Comparison of ENCODE assay signal across 8 cellular contexts in genomic region chr17:18857864-18858566, GRCh38. TPM values are rescaled to one million over a fixed set of nuclear protein-coding genes. Genes with fewer than 3 reads are reported as not detected.
A peak's percentile ranks its signal among the peaks of the same experiment; 100 is the strongest.
DNase-seq lines count a peak whose midpoint lies in the region; ATAC-seq, FAIRE-seq and TF ChIP-seq lines count a peak whose summit lies in the region.

TSS of gene PRPSAP2 (plus strand) at chr17:18858131. CDS start at chr17:18865834, 7,703 bp downstream.

- peak; percentile 70 for TF ChIP-seq POLR2A in A549 (IDR thresholded peaks at IDR 0.05; ENCODE audit: low read length)

- H3K4me1 Mint-ChIP-seq in activated B cell treated with CpG ODN at 0.5 μM for 24 hours, result peaks cover 54% of the 10 kb centered on the region

- peak within 1 kb of the TSS; percentile 88 for H3K27ac Mint-ChIP-seq in activated B cell treated with CpG ODN at 0.5 μM for 24 hours

- H3K4me2 ChIP-seq in A549, result peak within 1 kb of the TSS; percentile 80

- WGBS in A549 (ENCODE audit: missing lambda C conversion rate), result 0% methylated on average over 19 of the region's 58 CpGs
- WGBS in small intestine, 3 donors, result 0% methylated on average over 27 to 58 of the region's 58 CpGs

- no peaks in the 10 kb centered on the region for H3K9me3 ChIP-seq in A549
- H3K9me3 ChIP-seq in small intestine (ENCODE audit: control insufficient read depth, low read depth), result no peaks in the 10 kb centered on the region

- H3K4me1 ChIP-seq in A549 (peaks cover 32% of the 10 kb centered on the region), small intestine (ENCODE audit: control insufficient read depth in 2 of 2, insufficient read depth in 1 of 2, low read depth in 1 of 2, low read length in 1 of 2) (peaks cover 0 to 2% of the 10 kb centered on the region in 2 donors)

- POLR2A ChIA-PET in A549 (lab: Yijun Ruan, JAX) (interaction anchor here (0.6 to 1.2 kb wide), 9 partner anchors 8 to 105 kb away, joined by 3 to 6 read pairs (median 4); no protein-coding TSS in a partner anchor), activated B cell treated with CpG ODN at 0.5 μM for 24 hours (lab: Charles Lee) (interaction anchor here (0.5 to 1.7 kb wide), 16 partner anchors 8 to 1187 kb away, joined by 3 to 11 read pairs (median 3); partner anchors contain the start of gene FAM83G)

- H3K27me3 Mint-ChIP-seq in activated B cell treated with CpG ODN at 0.5 μM for 24 hours, result no peaks in the 10 kb centered on the region

- peak; percentile 96 to 97 for DNase-seq in A549 (ENCODE audit: low read depth in 1 of 2, low spot score in 1 of 2)
- DNase-seq in NCI-H345 treated with DMSO at 0.1 percent for 48 hours (lab: John Stamatoyannopoulos, UW; ENCODE audit: unreplicated experiment), result peak; percentile 71
- peak; percentile 89 for DNase-seq in activated B cell treated with CpG ODN at 0.5 μM for 24 hours
- DNase-seq in bronchial epithelial cell (ENCODE audit: low read depth), result peak; percentile 84
- DNase-seq in iPS-NIHi7 (ENCODE audit: extremely low spot score), result peak; percentile 99
- DNase-seq in small intestine, result peak; percentile 97

- TF ChIP-seq EP300 in A549 (IDR thresholded peaks at IDR 0.05), result no peak

- H3K9me3 Mint-ChIP-seq in activated B cell treated with CpG ODN at 0.5 μM for 24 hours, result no peaks in the 10 kb centered on the region

- FAIRE-seq in A549 (lab: Jason Lieb, UNC) (no peak), bronchial epithelial cell (lab: Jason Lieb, UNC) (no peak), small intestine (lab: Jason Lieb, UNC) (no peak)

- no peaks in the 10 kb centered on the region for H3K36me3 ChIP-seq in bronchial epithelial cell (ENCODE audit: control insufficient read depth, insufficient read depth, low read length)
- H3K36me3 ChIP-seq in small intestine (ENCODE audit: control insufficient read depth in 2 of 2, insufficient read depth in 2 of 2, low read length in 2 of 2), result no peaks in the 10 kb centered on the region

- peaks cover 8% of the 10 kb centered on the region for H3K36me3 Mint-ChIP-seq in activated B cell treated with CpG ODN at 0.5 μM for 24 hours (ENCODE audit: low read depth)

- no peak for TF ChIP-seq RAD21 in A549 (conservative IDR thresholded peaks at IDR 0.05 in 1 of 2, IDR thresholded peaks at IDR 0.05 in 1 of 2)

- TF ChIP-seq CTCF in A549 (IDR thresholded peaks at IDR 0.05) (no peak), activated B cell treated with CpG ODN at 0.5 μM for 24 hours (IDR thresholded peaks at IDR 0.05) (no peak), bronchial epithelial cell (IDR thresholded peaks at IDR 0.05; ENCODE audit: insufficient read depth, low read length, severe bottlenecking) (no peak)

- H3K27me3 ChIP-seq in bronchial epithelial cell (ENCODE audit: control insufficient read depth, insufficient read depth, low read length), result no peaks in the 10 kb centered on the region
- no peaks in the 10 kb centered on the region for H3K27me3 ChIP-seq in small intestine (ENCODE audit: control insufficient read depth in 2 of 2, insufficient read depth in 2 of 2, low read length in 2 of 2)

- CTCF ChIA-PET in A549 (lab: Yijun Ruan, JAX), result interaction anchor here (1.1 to 2.0 kb wide), 7 partner anchors 10 to 594 kb away, joined by 3 to 8 read pairs (median 5); no protein-coding TSS in a partner anchor
- CTCF ChIA-PET in activated B cell treated with CpG ODN at 0.5 μM for 24 hours (lab: Charles Lee), result interaction anchor here (0.6 to 1.0 kb wide), 3 partner anchors 36 to 87 kb away, joined by 3 to 4 read pairs (median 3); no protein-coding TSS in a partner anchor

- peak within 1 kb of the TSS; percentile 94 to 98 for H3K27ac ChIP-seq in A549
- peak within 1 kb of the TSS; percentile 79 to 90 for H3K27ac ChIP-seq in small intestine (ENCODE audit: low read depth in 1 of 2, low read length in 1 of 2)

- peak within 1 kb of the TSS; percentile 79 for H3K4me3 ChIP-seq in A549
- peak within 1 kb of the TSS; percentile 72 for H3K4me3 ChIP-seq in bronchial epithelial cell (ENCODE audit: low read depth, low read length)
- peak within 1 kb of the TSS; percentile 94 to 97 for H3K4me3 ChIP-seq in small intestine (ENCODE audit: low read depth in 1 of 2, low read length in 2 of 2)

- intact Hi-C loops in activated B cell treated with CpG ODN at 0.5 μM for 24 hours (cut with micrococcal nuclease), result loop anchor here (1.0 kb wide), 1 partner anchor 77 kb away; the partner anchor contains the start of gene TVP23B

- ATAC-seq in A549 (peak; percentile 87 to 89), GM18909 (IDR thresholded peaks at IDR 0.05; ENCODE audit: poor library complexity, unreplicated experiment) (peak; percentile 66), HG03280 (IDR thresholded peaks at IDR 0.05; ENCODE audit: unreplicated experiment) (peak; percentile 67), activated B cell treated with CpG ODN at 0.5 μM for 24 hours (ENCODE audit: low read depth) (peak; percentile 85)

- H3K4me3 Mint-ChIP-seq in activated B cell treated with CpG ODN at 0.5 μM for 24 hours, result peak within 1 kb of the TSS; percentile 98

TF ChIP-seq in A549, 52 proteins besides CTCF, POLR2A, EP300 and RAD21:
- TF ChIP-seq JUN (IDR thresholded peaks at IDR 0.05) (peak; percentile 46 to 92; a peak in 4 of 5 replicates), PHF8 (IDR thresholded peaks at IDR 0.05; ENCODE audit: borderline replicate concordance, low read depth) (peak; percentile 90; the same call in 1 of the 2 replicates), BCL3 (IDR thresholded peaks at IDR 0.05) (peak; percentile 73; the same call in 1 of the 3 replicates), MAZ (IDR thresholded peaks at IDR 0.05; ENCODE audit: borderline replicate concordance, low read depth, low read length) (no peak), HMGXB4 (CRISPR knock-in tag; IDR thresholded peaks at IDR 0.05; ENCODE audit: borderline replicate concordance) (no peak), SMC3 (IDR thresholded peaks at IDR 0.05) (0 out of 3 replicates have a peak, but pooled peaks have one; percentile 23)

RNA-seq across cellular contexts. Expression of gene PRPSAP2, which starts in this region (rescaled TPM):
- polyA plus RNA-seq in A549 (2011; rRNA removed) (76.1 and 82.1 TPM in 2 replicates), A549 (2017; fragmentation: RNase III; extraction: RNeasy Plus Mini Kit Qiagen cat#74134 plus additional on column Dnase treatment) (53.3 to 55.3 TPM (median 54.9 TPM) in 3 replicates), small intestine (10 to 100 TPM; 30.2 to 30.9 (median 30.3) TPM)
- 38.2 and 43.7 TPM in 2 replicates for polyA plus RNA-seq in A549 (2012; cell fraction: cytosol; rRNA removed)
- 23.3 and 33.4 TPM in 2 replicates for polyA plus RNA-seq in A549 (2012; cell fraction: nucleus; rRNA removed)
- 40.5 and 48.3 TPM in 2 replicates for polyA minus RNA-seq in A549 (2011; rRNA and poly(A)+ RNA removed)
- total RNA-seq in activated B cell treated with CpG ODN at 0.5 μM for 24 hours (56.7 and 62.8 TPM in 2 replicates), bronchial epithelial cell (36.9 and 46.5 TPM in 2 replicates)

Comparison
In these comparisons a context has a peak if more than half of its experiments do, and no peak if none do; other contexts are left out.
1. Peak in every context shown above with its lines: DNase-seq, ATAC-seq, H3K4me3 ChIP-seq and H3K27ac ChIP-seq.